In genomic region chrX:40651620-40652223, GRCh38 we compare ENCODE assay signal across 9 cellular contexts. TPM values are rescaled to one million over a fixed set of nuclear protein-coding genes. Genes with fewer than 3 reads are reported as not detected.
DNase-seq lines count a peak whose midpoint lies in the region; ATAC-seq and TF ChIP-seq lines count a peak whose summit lies in the region.
"Had no signal": no experiment of that assay in that cellular context is flagged by ENCODE, and none has a peak within 500 bp of the region (broad histone marks: within the 10 kb centered on the region; RNA-seq: fewer than 3 reads in every experiment).

No MANE protein-coding gene starts in this region.

- H3K4me3 ChIP-seq in left ventricle myocardium inferior: no peak overlapping the region

- peaks cover 15% of the 10 kb centered on the region for H3K4me1 ChIP-seq in left ventricle myocardium inferior

- no peaks in the 10 kb centered on the region for H3K9me3 ChIP-seq in left ventricle myocardium inferior (replicated peaks)

- intact Hi-C loops in left ventricle myocardium inferior (cut with micrococcal nuclease) (loop anchor here (10.0 kb wide), 2 partner anchors 107 to 143 kb away; no protein-coding TSS in a partner anchor), sciatic nerve (cut with DNase I) (no loop called here)

- no peaks in the 10 kb centered on the region for H3K36me3 ChIP-seq in left ventricle myocardium inferior

- DNase-seq in EH (ENCODE audit: low read depth): peak; percentile 62
- DNase-seq in NCI-H1048 (lab: John Stamatoyannopoulos, UW): peak; percentile 1
- DNase-seq in SKM-1 treated with dmso at 0.1 percent for 144 hours (lab: John Stamatoyannopoulos, UW; ENCODE audit: unreplicated experiment): peak; percentile 25
- peak; percentile 37 for DNase-seq in activated naive CD8-positive, alpha-beta T cell treated with anti-CD3 and anti-CD28 coated beads, Interleukin-2, amount 50 U/mL, for 16 hours (ENCODE audit: low read depth, low spot score)
- DNase-seq in left ventricle myocardium inferior: peak; percentile 18
- peak; percentile 86 for DNase-seq in sciatic nerve (ENCODE audit: low spot score)
- no peak for DNase-seq in OCI-M2 (lab: John Stamatoyannopoulos, UW; ENCODE audit: unreplicated experiment)

- TF ChIP-seq CTCF in left ventricle myocardium inferior (IDR thresholded peaks at IDR 0.05; ENCODE audit: borderline replicate concordance): peak; percentile 71

- no peaks in the 10 kb centered on the region for H3K27me3 ChIP-seq in left ventricle myocardium inferior (ENCODE audit: low read depth)

- H3K27ac ChIP-seq in left ventricle myocardium inferior (replicated peaks): no peak overlapping the region

- ATAC-seq in sciatic nerve (no peak), GM21367 (IDR thresholded peaks at IDR 0.05; ENCODE audit: unreplicated experiment) (no peak)

RNA-seq across cellular contexts. Expression of gene CXorf38, which starts 4.4 kb away (rescaled TPM):
- total RNA-seq in left ventricle myocardium inferior (3.7 TPM), sciatic nerve (14.0 TPM)

RNA-seq across cellular contexts. Expression of gene MPC1L, which starts 28.5 kb away (rescaled TPM):
- total RNA-seq in left ventricle myocardium inferior (not detected), sciatic nerve (not detected)
- total RNA-seq: activated CD8-positive, alpha-beta memory T cell treated with anti-CD3 and anti-CD28 coated beads for 36 hours had no signal
